Comparison of ENCODE assay signal across 8 cellular contexts in genomic region chr17:28317965-28318758, GRCh38. TPM values are rescaled to one million over a fixed set of nuclear protein-coding genes. Genes with fewer than 3 reads are reported as not detected.
DNase-seq lines count a peak whose midpoint lies in the region; ATAC-seq and TF ChIP-seq lines count a peak whose summit lies in the region.

No MANE protein-coding gene starts in this region.

- H4K20me1 ChIP-seq in DND-41 (ENCODE audit: insufficient read depth, low read length) = peaks cover 14% of the 10 kb centered on the region; the same call in 1 of the 2 replicates

- H3K27me3 Mint-ChIP-seq in natural killer cell treated with Interleukin-12 subunit alpha and Interleukin-12 subunit beta and Interleukin-15 and Interleukin-18, amount 100 ng/mL, for 72 hours = no peaks in the 10 kb centered on the region

- H3K4me1 Mint-ChIP-seq in natural killer cell treated with Interleukin-12 subunit alpha and Interleukin-12 subunit beta and Interleukin-15 and Interleukin-18, amount 100 ng/mL, for 72 hours (ENCODE audit: low read depth in 2 of 2) = peaks cover 31 to 41% of the 10 kb centered on the region in 2 donors

- peaks cover 44% of the 10 kb centered on the region for H3K4me1 ChIP-seq in DND-41 (ENCODE audit: insufficient read depth, low read length)

- peak overlapping the region; percentile 77 for H3K4me2 ChIP-seq in DND-41 (ENCODE audit: insufficient read depth, low read length)

- no peak for ATAC-seq in DND-41 (ENCODE audit: insufficient read depth, low read depth)
- peak; percentile 5 for ATAC-seq in GM21515 (IDR thresholded peaks at IDR 0.05; ENCODE audit: unreplicated experiment)
- peak; percentile 5 for ATAC-seq in natural killer cell treated with Interleukin-12 subunit alpha and Interleukin-12 subunit beta and Interleukin-15 and Interleukin-18, amount 100 ng/mL, for 72 hours
- ATAC-seq in HG03520 (IDR thresholded peaks at IDR 0.05; ENCODE audit: unreplicated experiment) = no peak

- peaks cover 5% of the 10 kb centered on the region for H3K27me3 ChIP-seq in DND-41 (ENCODE audit: insufficient read depth, low read length, poor library complexity)

- H2AFZ ChIP-seq in DND-41 (ENCODE audit: low read depth, low read length) = peak overlapping the region; percentile 82

- peak overlapping the region; percentile 77 for H3K27ac ChIP-seq in DND-41 (ENCODE audit: low read length)

- H3K9me3 Mint-ChIP-seq in natural killer cell treated with Interleukin-12 subunit alpha and Interleukin-12 subunit beta and Interleukin-15 and Interleukin-18, amount 100 ng/mL, for 72 hours = no peaks in the 10 kb centered on the region

- H3K79me2 ChIP-seq in DND-41 (ENCODE audit: insufficient read depth, low read length) = peaks cover 46% of the 10 kb centered on the region

- no peak for TF ChIP-seq CTCF in DND-41 (IDR thresholded peaks at IDR 0.05; ENCODE audit: borderline replicate concordance, extremely low read depth, low read length, poor library complexity, severe bottlenecking)

- no peaks in the 10 kb centered on the region for H3K36me3 Mint-ChIP-seq in natural killer cell treated with Interleukin-12 subunit alpha and Interleukin-12 subunit beta and Interleukin-15 and Interleukin-18, amount 100 ng/mL, for 72 hours

- H3K27ac Mint-ChIP-seq in natural killer cell treated with Interleukin-12 subunit alpha and Interleukin-12 subunit beta and Interleukin-15 and Interleukin-18, amount 100 ng/mL, for 72 hours = peak overlapping the region; percentile 76 to 92

- peaks cover 20% of the 10 kb centered on the region for H3K36me3 ChIP-seq in DND-41 (ENCODE audit: insufficient read depth, low read length)

- H3K4me3 Mint-ChIP-seq in natural killer cell treated with Interleukin-12 subunit alpha and Interleukin-12 subunit beta and Interleukin-15 and Interleukin-18, amount 100 ng/mL, for 72 hours = peak overlapping the region; percentile 95

- H3K9ac ChIP-seq in DND-41 (ENCODE audit: low read depth, low read length) = peak overlapping the region; percentile 68

- DNase-seq in DND-41 (no peak), NCI-H2171 treated with DMSO at 0.1 percent for 48 hours (lab: John Stamatoyannopoulos, UW) (peak; percentile 43), ecto neural progenitor cell (ENCODE audit: low spot score) (peak; percentile 80), NCI-H446 (lab: John Stamatoyannopoulos, UW) (no peak)
- no peak for DNase-seq in natural killer cell treated with Interleukin-12 subunit alpha and Interleukin-12 subunit beta and Interleukin-15 and Interleukin-18, amount 100 ng/mL, for 72 hours (ENCODE audit: low spot score)
- DNase-seq in activated CD8-positive, alpha-beta memory T cell treated with anti-CD3 and anti-CD28 coated beads, Interleukin-2, amount 50 U/mL, for 48 hours = no peak

- H3K4me3 ChIP-seq in DND-41 (ENCODE audit: low read depth in 1 of 2, low read length in 2 of 2) = peak overlapping the region; percentile 32 to 65; a peak in 3 of 4 replicates

- H3K9me3 ChIP-seq in DND-41 (ENCODE audit: insufficient read depth, low read length, severe bottlenecking) = no peaks in the 10 kb centered on the region

RNA-seq across cellular contexts. Expression of gene TMEM97, which starts 0.8 kb away (rescaled TPM):
- 10 to 100 TPM; 30.7 to 60.4 TPM for total RNA-seq in natural killer cell treated with Interleukin-12 subunit alpha and Interleukin-12 subunit beta and Interleukin-15 and Interleukin-18, amount 100 ng/mL, for 72 hours

RNA-seq across cellular contexts. Expression of gene IFT20, which starts 17.1 kb away (rescaled TPM):
- 10 to 100 TPM; 17.7 to 18.2 TPM for total RNA-seq in natural killer cell treated with Interleukin-12 subunit alpha and Interleukin-12 subunit beta and Interleukin-15 and Interleukin-18, amount 100 ng/mL, for 72 hours

RNA-seq across cellular contexts. Expression of gene TNFAIP1, which starts 17.4 kb away (rescaled TPM):
- 10 to 100 TPM; 20.4 to 24.9 TPM for total RNA-seq in natural killer cell treated with Interleukin-12 subunit alpha and Interleukin-12 subunit beta and Interleukin-15 and Interleukin-18, amount 100 ng/mL, for 72 hours

RNA-seq across cellular contexts. Expression of gene POLDIP2, which starts 39.2 kb away (rescaled TPM):
- total RNA-seq in natural killer cell treated with Interleukin-12 subunit alpha and Interleukin-12 subunit beta and Interleukin-15 and Interleukin-18, amount 100 ng/mL, for 72 hours = 100 to 1,000 TPM in 1 of 2 donors, 10 to 100 TPM in 1; 74.9 to 122 TPM

RNA-seq across cellular contexts. Expression of gene SEBOX, which starts 46.8 kb away (rescaled TPM):
- total RNA-seq in natural killer cell treated with Interleukin-12 subunit alpha and Interleukin-12 subunit beta and Interleukin-15 and Interleukin-18, amount 100 ng/mL, for 72 hours = not detected

Comparison
In these comparisons a context has a peak if more than half of its experiments do, and no peak if none do; other contexts are left out.
1. ATAC-seq: peak in GM21515 (single experiment) and natural killer cell treated with Interleukin-12 subunit alpha and Interleukin-12 subunit beta and Interleukin-15 and Interleukin-18, amount 100 ng/mL, for 72 hours (2 of 2); none in DND-41 (single experiment) and HG03520 (single experiment).
2. DNase-seq: peak in NCI-H2171 treated with DMSO at 0.1 percent for 48 hours (single experiment) and ecto neural progenitor cell (single experiment); none in DND-41 (single experiment), natural killer cell treated with Interleukin-12 subunit alpha and Interleukin-12 subunit beta and Interleukin-15 and Interleukin-18, amount 100 ng/mL, for 72 hours (single experiment), activated CD8-positive, alpha-beta memory T cell treated with anti-CD3 and anti-CD28 coated beads, Interleukin-2, amount 50 U/mL, for 48 hours (single experiment) and NCI-H446 (0 of 2).